Comparison of ENCODE assay signal across 19 cellular contexts in the genomic region with DNA sequence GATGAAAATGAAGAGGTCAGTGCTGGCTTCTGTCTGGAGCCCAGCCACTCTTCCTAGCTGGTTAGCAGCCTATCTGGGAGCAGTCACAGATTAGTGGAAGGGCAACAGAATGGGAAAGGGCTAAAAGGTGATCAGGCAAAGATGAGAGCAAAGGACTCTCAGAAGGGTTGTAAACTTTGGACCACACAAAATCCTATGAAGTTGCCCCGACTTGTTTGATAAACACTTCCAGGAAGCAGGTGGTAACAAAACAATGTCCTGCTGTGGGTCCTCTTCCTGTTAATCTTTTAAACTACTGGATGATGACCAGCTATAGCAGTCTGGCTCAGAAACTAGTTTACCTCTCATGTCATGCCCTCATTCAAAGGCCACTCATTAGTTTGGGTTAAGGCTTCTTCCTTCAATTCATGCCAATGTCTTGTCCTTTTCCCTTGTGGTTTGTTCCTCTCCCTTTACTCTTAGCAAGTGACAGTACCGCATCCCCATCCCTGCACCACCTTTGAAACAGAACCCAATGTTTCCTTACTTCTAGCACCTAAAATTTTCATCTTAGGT. TPM values are rescaled to one million over a fixed set of nuclear protein-coding genes. Genes with fewer than 3 reads are reported as not detected.
DNase-seq lines count a peak whose midpoint lies in the region; ATAC-seq and TF ChIP-seq lines count a peak whose summit lies in the region.
"Had no signal": no experiment of that assay in that cellular context is flagged by ENCODE, and none has a peak within 500 bp of the region (broad histone marks: within the 10 kb centered on the region; RNA-seq: fewer than 3 reads in every experiment).

No MANE protein-coding gene starts in this region.

- DNase-seq in activated CD4-positive, alpha-beta T cell treated with anti-CD3 and anti-CD28 coated beads, Interleukin-2, amount 10 ng/mL, durations not matched to agents 24 days and 14 days = no peak
- no peak for DNase-seq in activated CD4-positive, alpha-beta T cell treated with anti-CD3 and anti-CD28 coated beads, Interleukin-2, amount 50 U/mL, for 48 hours
- DNase-seq in HFFc6 (no peak), natural killer cell (no peak), OCI-M1 (lab: John Stamatoyannopoulos, UW) (no peak), BE2C (no peak)
- DNase-seq in activated naive CD8-positive, alpha-beta T cell treated with anti-CD3 and anti-CD28 coated beads, Interleukin-2, amount 50 U/mL, for 24 hours = no peak
- DNase-seq in effector CD8-positive, alpha-beta T cell (lab: John Stamatoyannopoulos, UW) = no peak
- DNase-seq: ACHN, EL, hypothalamus, midbrain, NCI-H1694 treated with DMSO at 0.1 percent for 48 hours, NCI-H226, occipital lobe, right cardiac atrium, uterus, WERI-Rb-1 had no signal

- H3K4me3 Mint-ChIP-seq in activated CD4-positive, alpha-beta T cell treated with anti-CD3 and anti-CD28 coated beads, Interleukin-2, amount 10 ng/mL, durations not matched to agents 24 days and 14 days = no peak overlapping the region
- no peak overlapping the region for H3K4me3 Mint-ChIP-seq in HFFc6
- H3K4me3 Mint-ChIP-seq in activated naive CD8-positive, alpha-beta T cell treated with anti-CD3 and anti-CD28 coated beads, Interleukin-2, amount 50 U/mL, for 24 hours = no peak overlapping the region
- no peak overlapping the region for H3K4me3 Mint-ChIP-seq in natural killer cell

- H3K27me3 ChIP-seq in BE2C = no peaks in the 10 kb centered on the region
- H3K27me3 ChIP-seq: uterus had no signal

- no peak for TF ChIP-seq CTCF in HFFc6 (IDR thresholded peaks at IDR 0.05)
- TF ChIP-seq CTCF in natural killer cell (IDR thresholded peaks at IDR 0.05) = no peak
- TF ChIP-seq CTCF in BE2C (IDR thresholded peaks at IDR 0.05; ENCODE audit: low read depth, low read length) = no peak

- no peaks in the 10 kb centered on the region for H3K9me3 Mint-ChIP-seq in activated CD4-positive, alpha-beta T cell treated with anti-CD3 and anti-CD28 coated beads, Interleukin-2, amount 10 ng/mL, durations not matched to agents 24 days and 14 days
- H3K9me3 Mint-ChIP-seq in HFFc6 (no peaks in the 10 kb centered on the region), natural killer cell (no peaks in the 10 kb centered on the region)
- H3K9me3 Mint-ChIP-seq in activated naive CD8-positive, alpha-beta T cell treated with anti-CD3 and anti-CD28 coated beads, Interleukin-2, amount 50 U/mL, for 24 hours = no peaks in the 10 kb centered on the region

- intact Hi-C loops in activated CD4-positive, alpha-beta T cell treated with anti-CD3 and anti-CD28 coated beads, Interleukin-2, amount 10 ng/mL, durations not matched to agents 24 days and 14 days (cut with micrococcal nuclease) = loop anchor here (2.0 kb wide), 1 partner anchor 13 kb away; no protein-coding TSS in a partner anchor
- intact Hi-C loops in natural killer cell (cut with micrococcal nuclease) = no loop called here

- H3K4me3 ChIP-seq in BE2C (ENCODE audit: low read depth, low read length) = no peak overlapping the region
- H3K4me3 ChIP-seq: uterus had no signal

- H3K27ac Mint-ChIP-seq in activated CD4-positive, alpha-beta T cell treated with anti-CD3 and anti-CD28 coated beads, Interleukin-2, amount 10 ng/mL, durations not matched to agents 24 days and 14 days = peak overlapping the region; percentile 48
- H3K27ac Mint-ChIP-seq in HFFc6 (peak overlapping the region; percentile 15), natural killer cell (peak overlapping the region; percentile 9 to 10)
- peak overlapping the region; percentile 77 for H3K27ac Mint-ChIP-seq in activated naive CD8-positive, alpha-beta T cell treated with anti-CD3 and anti-CD28 coated beads, Interleukin-2, amount 50 U/mL, for 24 hours

- no peaks in the 10 kb centered on the region for H3K4me1 ChIP-seq in BE2C
- H3K4me1 ChIP-seq: uterus had no signal

- H3K36me3 ChIP-seq in BE2C = peaks cover 84% of the 10 kb centered on the region
- H3K36me3 ChIP-seq: uterus had no signal

- no peaks in the 10 kb centered on the region for H3K9me3 ChIP-seq in BE2C
- H3K9me3 ChIP-seq: uterus had no signal

- H3K4me1 Mint-ChIP-seq in activated CD4-positive, alpha-beta T cell treated with anti-CD3 and anti-CD28 coated beads, Interleukin-2, amount 10 ng/mL, durations not matched to agents 24 days and 14 days = peaks cover 30% of the 10 kb centered on the region
- H3K4me1 Mint-ChIP-seq in HFFc6 (ENCODE audit: low read depth) (peaks cover 9% of the 10 kb centered on the region; the same call in 1 of the 2 replicates), natural killer cell (peaks cover 21 to 33% of the 10 kb centered on the region in 2 donors)
- peaks cover 19% of the 10 kb centered on the region for H3K4me1 Mint-ChIP-seq in activated naive CD8-positive, alpha-beta T cell treated with anti-CD3 and anti-CD28 coated beads, Interleukin-2, amount 50 U/mL, for 24 hours

- peaks cover 76% of the 10 kb centered on the region for H3K36me3 Mint-ChIP-seq in activated CD4-positive, alpha-beta T cell treated with anti-CD3 and anti-CD28 coated beads, Interleukin-2, amount 10 ng/mL, durations not matched to agents 24 days and 14 days (ENCODE audit: low read depth)
- H3K36me3 Mint-ChIP-seq in HFFc6 (ENCODE audit: low read depth) = peaks cover 50% of the 10 kb centered on the region
- H3K36me3 Mint-ChIP-seq in activated naive CD8-positive, alpha-beta T cell treated with anti-CD3 and anti-CD28 coated beads, Interleukin-2, amount 50 U/mL, for 24 hours (ENCODE audit: low read depth) = peaks cover 68% of the 10 kb centered on the region
- H3K36me3 Mint-ChIP-seq in natural killer cell = peaks cover 23% of the 10 kb centered on the region

- no peaks in the 10 kb centered on the region for H3K27me3 Mint-ChIP-seq in activated CD4-positive, alpha-beta T cell treated with anti-CD3 and anti-CD28 coated beads, Interleukin-2, amount 10 ng/mL, durations not matched to agents 24 days and 14 days
- H3K27me3 Mint-ChIP-seq in HFFc6 (ENCODE audit: insufficient read depth) (peaks cover 4% of the 10 kb centered on the region), natural killer cell (ENCODE audit: low read depth in 2 of 2) (no peaks in the 10 kb centered on the region)
- no peaks in the 10 kb centered on the region for H3K27me3 Mint-ChIP-seq in activated naive CD8-positive, alpha-beta T cell treated with anti-CD3 and anti-CD28 coated beads, Interleukin-2, amount 50 U/mL, for 24 hours

- no peak for ATAC-seq in activated naive CD8-positive, alpha-beta T cell treated with anti-CD3 and anti-CD28 coated beads, Interleukin-2, amount 50 U/mL, for 24 hours
- no peak for ATAC-seq in natural killer cell
- ATAC-seq: HCT116, right cardiac atrium had no signal

RNA-seq across cellular contexts. Expression of a gene that starts 19.2 kb away (rescaled TPM):
- 124 and 134 TPM in 2 replicates for total RNA-seq in activated CD4-positive, alpha-beta T cell treated with anti-CD3 and anti-CD28 coated beads, Interleukin-2, amount 10 ng/mL, durations not matched to agents 24 days and 14 days
- total RNA-seq in HFFc6 (2021; fragmentation: NEBNext Ultra II Directional; extraction: Animal tissue kit (Norgen Biotek cat#: 25700)) = 10 to 100 TPM; 33.1 to 48.3 (median 35.2) TPM
- total RNA-seq in natural killer cell = 100 to 1,000 TPM; 205 to 253 (median 238) TPM
- polyA plus RNA-seq in BE2C (2012; ENCODE audit: insufficient read depth, insufficient read length, low read depth) = 101 TPM

Comparison
In these comparisons a context has a peak if more than half of its experiments do, and no peak if none do; other contexts are left out.
1. H3K27ac Mint-ChIP-seq: peak in every context shown above with its lines; median percentile 77 in activated naive CD8-positive, alpha-beta T cell treated with anti-CD3 and anti-CD28 coated beads, Interleukin-2, amount 50 U/mL, for 24 hours; 48 in activated CD4-positive, alpha-beta T cell treated with anti-CD3 and anti-CD28 coated beads, Interleukin-2, amount 10 ng/mL, durations not matched to agents 24 days and 14 days; 15 in HFFc6; 10 in natural killer cell.